In the genomic region with DNA sequence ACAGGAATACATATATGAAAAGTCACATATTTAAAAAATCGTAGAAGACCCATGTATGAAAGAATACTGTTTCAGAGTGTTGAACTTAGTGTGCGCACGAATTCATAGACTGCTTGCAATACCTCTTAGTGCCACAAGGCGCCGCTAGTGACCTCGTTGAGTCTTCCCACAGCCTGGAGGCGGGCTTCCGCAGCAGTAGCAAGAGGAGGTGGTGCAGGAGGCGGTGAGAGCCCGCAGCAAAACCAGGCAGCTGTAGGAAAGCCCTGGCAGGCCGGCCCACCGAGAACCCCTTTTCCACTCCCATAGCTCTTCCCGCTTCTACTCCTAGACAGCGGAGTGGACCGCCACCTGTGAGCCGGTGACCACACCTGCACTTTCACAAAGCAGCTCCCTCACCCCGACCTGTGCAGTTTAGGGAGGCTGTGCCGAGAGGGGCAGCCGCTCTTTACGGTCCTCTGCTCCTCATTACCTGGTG, we compare ENCODE assay signal across 8 cellular contexts. TPM values are rescaled to one million over a fixed set of nuclear protein-coding genes. Genes with fewer than 3 reads are reported as not detected.
DNase-seq lines count a peak whose midpoint lies in the region; ATAC-seq and TF ChIP-seq lines count a peak whose summit lies in the region.

No MANE protein-coding gene starts in this region.

- H3K4me1 ChIP-seq in left lung = peaks cover 0 to 13% of the 10 kb centered on the region in 2 donors

- DNase-seq in NCI-H524 (lab: John Stamatoyannopoulos, UW) (peak; percentile 32 to 62), NCI-H524 treated with DMSO at 0.1 percent for 48 hours (lab: John Stamatoyannopoulos, UW) (no peak), NCI-H1436 treated with DMSO at 0.1 percent for 48 hours (lab: John Stamatoyannopoulos, UW) (peak; percentile 9), left lung (peak; percentile 84 to 92)
- peak; percentile 45 for DNase-seq in central memory CD4-positive, alpha-beta T cell
- peak; percentile 44 to 63 for DNase-seq in stimulated activated CD4-positive, alpha-beta T cell treated with anti-CD3 and anti-CD28 coated beads, Interleukin-2, amount 100 ng/mL, for 48 hours

- intact Hi-C loops in left lung (cut with DNase I) = loop anchor here in 1 of 2 donors (10.0 kb wide), 1 partner anchor 625 kb away; no protein-coding TSS in a partner anchor

- H3K27ac ChIP-seq in left lung = no peak overlapping the region

- H3K27me3 ChIP-seq in left lung = no peaks in the 10 kb centered on the region

- ATAC-seq in HG02759 (IDR thresholded peaks at IDR 0.05; ENCODE audit: unreplicated experiment) (peak; percentile 94), left lung (peak; percentile 99)

- TF ChIP-seq CTCF in WI38 (IDR thresholded peaks at IDR 0.05; ENCODE audit: low read depth, low read length) (peak; percentile 97), left lung (IDR thresholded peaks at IDR 0.05) (peak; percentile 88 to 95)

- H3K36me3 ChIP-seq in left lung = peaks cover 0 to 69% of the 10 kb centered on the region in 2 donors

- no peaks in the 10 kb centered on the region for H3K9me3 ChIP-seq in left lung

- H3K4me3 ChIP-seq in WI38 (ENCODE audit: low read depth, low read length) (no peak overlapping the region), left lung (no peak overlapping the region)

RNA-seq across cellular contexts. Expression of a gene that starts 23.5 kb away (rescaled TPM):
- 10 to 100 TPM; 33.5 to 38.6 TPM for total RNA-seq in left lung
